In genomic region chr9:136042541-136042940, GRCh38 we compare ENCODE assay signal across 14 cellular contexts. TPM values are rescaled to one million over a fixed set of nuclear protein-coding genes. Genes with fewer than 3 reads are reported as not detected.
A peak's percentile ranks its signal among the peaks of the same experiment; 100 is the strongest.
DNase-seq lines count a peak whose midpoint lies in the region; ATAC-seq, FAIRE-seq and TF ChIP-seq lines count a peak whose summit lies in the region.
"Had no signal": no experiment of that assay in that cellular context is flagged by ENCODE, and none has a peak within 500 bp of the region (broad histone marks: within the 10 kb centered on the region; RNA-seq: fewer than 3 reads in every experiment).

No MANE protein-coding gene starts in this region.

- no peak overlapping the region for H2AFZ ChIP-seq in HepG2 (ENCODE audit: low read length)
- H2AFZ ChIP-seq in K562 (ENCODE audit: low read depth, low read length), result no peak overlapping the region

- no TSS peak for BruUV-seq in HepG2 (replicated peaks; lab: Mats Ljungman, UMichigan)
- no TSS peak for BruUV-seq in K562 (replicated peaks; lab: Mats Ljungman, UMichigan)

- in situ Hi-C loops in HepG2 (cut with HindIII; ENCODE audit: extremely low pct_ligation_motif_present, low pct_unique_long_range_greater_than_20kb) (no loop called here), K562 (cut with MboI) (no loop called here)

- TF ChIP-seq CTCF in HepG2 (CRISPR knock-in tag; IDR thresholded peaks at IDR 0.05) (no peak), right lobe of liver (IDR thresholded peaks at IDR 0.05) (no peak), K562 (IDR thresholded peaks at IDR 0.05 in 2 of 3, conservative IDR thresholded peaks at IDR 0.05 in 1 of 3; ENCODE audit: insufficient read depth in 2 of 3, low read depth in 1 of 3, low read length in 3 of 3) (no peak), neutrophil (IDR thresholded peaks at IDR 0.05) (no peak), heart right ventricle (IDR thresholded peaks at IDR 0.05) (no peak)

- intact Hi-C loops in HepG2 (cut with micrococcal nuclease; ENCODE audit: unreplicated experiment) (no loop called here), right lobe of liver (cut with DNase I) (no loop called here), K562 (cut with micrococcal nuclease) (no loop called here), right cardiac atrium (cut with DNase I) (loop anchor here in 1 of 4 donors (10.0 kb wide), 1 partner anchor 1202 kb away; the partner anchor contains the start of gene TUBB4B), heart right ventricle (cut with DNase I) (no loop called here)

- peaks cover 3% of the 10 kb centered on the region for H3K9me1 ChIP-seq in K562 (ENCODE audit: control insufficient read depth, insufficient read depth, low read length)

- TF ChIP-seq RAD21 in HepG2 (CRISPR knock-in tag; IDR thresholded peaks at IDR 0.05), result no peak
- TF ChIP-seq RAD21 in K562 (CRISPR knock-in tag; conservative IDR thresholded peaks at IDR 0.05 in 1 of 2, IDR thresholded peaks at IDR 0.05 in 1 of 2), result no peak

- H3K36me3 ChIP-seq in HepG2 (replicated peaks in 1 of 2; ENCODE audit: control insufficient read depth in 1 of 2, insufficient read depth in 2 of 2, low read length in 2 of 2) (peaks cover 4 to 41% of the 10 kb centered on the region in 2 experiments; a peak in 4 of 5 replicates), right lobe of liver (peaks cover 0 to 4% (median 0%) of the 10 kb centered on the region in 4 donors), K562 (ENCODE audit: control insufficient read depth, insufficient read depth, low read length) (peaks cover 73% of the 10 kb centered on the region), neutrophil (peaks cover 15% of the 10 kb centered on the region), heart right ventricle (peaks cover 0 to 53% (median 6%) of the 10 kb centered on the region in 9 donors)

- FAIRE-seq in HepG2 (lab: Jason Lieb, UNC) (peak; percentile 18), K562 (lab: Jason Lieb, UNC) (peak; percentile 67)
- FAIRE-seq: G401.6, GM12891 had no signal

- TF ChIP-seq EP300 in HepG2 (IDR thresholded peaks at IDR 0.05; ENCODE audit: low read depth in 2 of 2, low read length in 2 of 2) (no peak), HepG2 (CRISPR knock-in tag; IDR thresholded peaks at IDR 0.05; ENCODE audit: borderline replicate concordance) (no peak), K562 (IDR thresholded peaks at IDR 0.05; ENCODE audit: low read length) (no peak)

- H4K20me1 ChIP-seq in HepG2 (ENCODE audit: insufficient read depth, low read length) (0 out of 2 replicates have a peak, but pooled peaks cover 4% of the 10 kb centered on the region), K562 (replicated peaks; ENCODE audit: control insufficient read depth, insufficient read depth, low read length) (no peaks in the 10 kb centered on the region; the same call in none of the 2 replicates)

- no peaks in the 10 kb centered on the region for H3K4me1 ChIP-seq in HepG2 (ENCODE audit: insufficient read depth, low read length)
- H3K4me1 ChIP-seq in right lobe of liver, result no peaks in the 10 kb centered on the region
- H3K4me1 ChIP-seq in K562 (replicated peaks in 1 of 2; ENCODE audit: control insufficient read depth in 2 of 2, insufficient read depth in 2 of 2, low read length in 2 of 2), result peaks cover 0 to 28% of the 10 kb centered on the region in 2 experiments; a peak in 2 of 5 replicates
- peaks cover 61 to 73% of the 10 kb centered on the region in 2 experiments for H3K4me1 ChIP-seq in neutrophil (ENCODE audit: control insufficient read depth in 1 of 2, insufficient read depth in 1 of 2, low read depth in 1 of 2, low read length in 1 of 2)
- no peaks in the 10 kb centered on the region for H3K4me1 ChIP-seq in right cardiac atrium (ENCODE audit: control insufficient read depth, insufficient read depth, low read length)
- peaks cover 0 to 42% (median 11%) of the 10 kb centered on the region in 9 donors for H3K4me1 ChIP-seq in heart right ventricle

- no peaks in the 10 kb centered on the region for H3K27me3 ChIP-seq in HepG2 (ENCODE audit: control insufficient read depth in 1 of 2, insufficient read depth in 2 of 2, low read length in 2 of 2)
- no peaks in the 10 kb centered on the region for H3K27me3 ChIP-seq in right lobe of liver
- no peaks in the 10 kb centered on the region for H3K27me3 ChIP-seq in K562 (ENCODE audit: control insufficient read depth in 2 of 2, insufficient read depth in 2 of 2, low read length in 2 of 2)
- no peaks in the 10 kb centered on the region for H3K27me3 ChIP-seq in neutrophil
- H3K27me3 ChIP-seq in right cardiac atrium (ENCODE audit: control insufficient read depth, insufficient read depth), result no peaks in the 10 kb centered on the region
- no peaks in the 10 kb centered on the region for H3K27me3 ChIP-seq in heart right ventricle

- H3K79me2 ChIP-seq in HepG2 (ENCODE audit: insufficient read depth, low read length) (peaks cover 18% of the 10 kb centered on the region), K562 (ENCODE audit: control insufficient read depth, insufficient read depth, low read length) (peaks cover 36% of the 10 kb centered on the region)

- DNase-seq in HepG2 (ENCODE audit: low spot score) (no peak), right lobe of liver (no peak), K562 (ENCODE audit: extremely low read depth in 1 of 4, low spot score in 3 of 4) (no peak), right cardiac atrium (no peak), heart right ventricle (no peak), DMS53 treated with DMSO at 0.1 percent for 48 hours (lab: John Stamatoyannopoulos, UW; ENCODE audit: unreplicated experiment) (no peak)
- DNase-seq: CD4-positive, CD25-positive, alpha-beta regulatory T cell; DMS79 treated with DMSO at 0.1 percent for 48 hours; EL; HCEC 1CT had no signal

- ATAC-seq in HepG2, result no peak
- ATAC-seq in right lobe of liver, result no peak
- no peak for ATAC-seq in K562
- ATAC-seq in right cardiac atrium, result no peak
- no peak for ATAC-seq in heart right ventricle

- TF ChIP-seq POLR2A in HepG2 (IDR thresholded peaks at IDR 0.05; ENCODE audit: insufficient read depth in 1 of 2, low read depth in 2 of 2, low read length in 2 of 2) (no peak), right lobe of liver (IDR thresholded peaks at IDR 0.05) (no peak), K562 (conservative IDR thresholded peaks at IDR 0.05) (peak; percentile 31; the same call in 1 of the 2 replicates)

- POLR2A ChIA-PET in HepG2 (lab: Yijun Ruan, JAX) (no interaction called here), K562 (lab: Yijun Ruan, JAX) (no interaction called here)

- H3K9me3 ChIP-seq in HepG2 (ENCODE audit: low read length) (peaks cover 5% of the 10 kb centered on the region; the same call in 1 of the 2 replicates), right lobe of liver (no peaks in the 10 kb centered on the region), K562 (replicated peaks; ENCODE audit: control insufficient read depth, insufficient read depth, low read depth, low read length) (0 out of 2 replicates have a peak, but pooled peaks cover 5% of the 10 kb centered on the region), neutrophil (no peaks in the 10 kb centered on the region), right cardiac atrium (ENCODE audit: control insufficient read depth, low read length) (no peaks in the 10 kb centered on the region), heart right ventricle (peaks cover 0 to 25% (median 12%) of the 10 kb centered on the region in 11 donors)

- H3K4me2 ChIP-seq in HepG2 (ENCODE audit: low read depth, low read length) (no peak overlapping the region), K562 (ENCODE audit: insufficient read depth, low read length) (no peak overlapping the region)

- 100% methylated on average over 1 of the region's 1 CpG for WGBS in HepG2 (ENCODE audit: low lambda C conversion rate)
- WGBS in right lobe of liver (ENCODE audit: insufficient coverage, low coverage, low lambda C conversion rate, missing lambda C conversion rate), result 50% methylated on average over 1 of the region's 1 CpG
- 33% methylated on average over 1 of the region's 1 CpG for WGBS in K562 (ENCODE audit: insufficient coverage, low coverage, missing lambda C conversion rate)
- WGBS in right cardiac atrium, result 53% methylated on average over 1 of the region's 1 CpG
- WGBS in heart right ventricle, 2 donors, result 64 to 68% methylated on average over 1 of the region's 1 CpG

- H3K27ac ChIP-seq in HepG2 (ENCODE audit: extremely low read length, insufficient read depth, low read length) (no peak overlapping the region), right lobe of liver (no peak overlapping the region), K562 (ENCODE audit: extremely low read depth, low read depth, low read length) (no peak overlapping the region; the same call in 2 of the 3 replicates), neutrophil (peak overlapping the region; percentile 98), right cardiac atrium (ENCODE audit: low read length) (no peak overlapping the region), heart right ventricle (no peak overlapping the region)
- H3K27ac ChIP-seq: 22Rv1 had no signal

- H3K9ac ChIP-seq in HepG2 (ENCODE audit: insufficient read depth, low read depth, low read length) (no peak overlapping the region), K562 (ENCODE audit: insufficient read depth in 1 of 2, low read depth in 2 of 2, low read length in 2 of 2) (no peak overlapping the region)

- no peak overlapping the region for H3K4me3 ChIP-seq in HepG2 (replicated peaks in 1 of 3; ENCODE audit: insufficient read depth in 1 of 3, low read depth in 2 of 3, low read length in 3 of 3)
- no peak overlapping the region for H3K4me3 ChIP-seq in right lobe of liver
- no peak overlapping the region for H3K4me3 ChIP-seq in K562
- peak overlapping the region; percentile 41 to 73 for H3K4me3 ChIP-seq in neutrophil (ENCODE audit: low read depth in 1 of 2, low read length in 1 of 2)
- H3K4me3 ChIP-seq in right cardiac atrium (ENCODE audit: low read length), result no peak overlapping the region
- no peak overlapping the region for H3K4me3 ChIP-seq in heart right ventricle

- CTCF ChIA-PET in HepG2 (lab: Yijun Ruan, JAX; ENCODE audit: low intra/inter-chr PET ratio, low total read pairs), result no interaction called here
- CTCF ChIA-PET in K562 (lab: Yijun Ruan, JAX; ENCODE audit: low intra/inter-chr PET ratio), result no interaction called here

RNA-seq across cellular contexts. Expression of gene NACC2, which starts 52.5 kb away (rescaled TPM):
- total RNA-seq in HepG2 (2016; rRNA removed; fragmentation: Illumina TruSeq; extraction: Trizol), result 10.5 and 12.3 TPM in 2 replicates
- total RNA-seq in HepG2 (2016; cell fraction: cytosol; rRNA removed; fragmentation: Illumina TruSeq; extraction: Trizol; ENCODE audit: low read depth), result 2.1 and 2.2 TPM in 2 replicates
- 9.0 and 12.3 TPM in 2 replicates for total RNA-seq in HepG2 (2016; cell fraction: insoluble cytoplasmic fraction; rRNA removed; fragmentation: Illumina TruSeq; extraction: Trizol)
- 5.3 TPM in 2 replicates for total RNA-seq in HepG2 (2016; cell fraction: membrane; rRNA removed; fragmentation: Illumina TruSeq; extraction: Trizol)
- 8.0 and 9.6 TPM in 2 replicates for total RNA-seq in HepG2 (2016; cell fraction: nucleus; rRNA removed; fragmentation: Illumina TruSeq; extraction: Trizol)
- 5.9 and 6.3 TPM in 2 replicates for polyA plus RNA-seq in HepG2 (2011; rRNA removed)
- 4.1 and 5.8 TPM in 2 replicates for polyA plus RNA-seq in HepG2 (2011; cell fraction: cytosol; rRNA removed)
- 28.9 and 40.8 TPM in 2 replicates for polyA plus RNA-seq in HepG2 (2011; cell fraction: nucleus; rRNA removed)
- 6.2 and 7.1 TPM in 2 replicates for polyA plus RNA-seq in HepG2 (2012)
- polyA plus RNA-seq in HepG2 (2016; cell fraction: cytosol; fragmentation: Illumina TruSeq; extraction: Trizol; ENCODE audit: low read depth), result 0.80 TPM in 2 replicates
- polyA plus RNA-seq in HepG2 (2016; cell fraction: insoluble cytoplasmic fraction; fragmentation: Illumina TruSeq; extraction: Trizol; ENCODE audit: low read depth), result 8.9 and 10.6 TPM in 2 replicates
- 2.4 and 2.5 TPM in 2 replicates for polyA plus RNA-seq in HepG2 (2016; cell fraction: membrane; fragmentation: Illumina TruSeq; extraction: Trizol; ENCODE audit: low read depth)
- polyA plus RNA-seq in HepG2 (2016; cell fraction: nucleus; fragmentation: Illumina TruSeq; extraction: Trizol; ENCODE audit: insufficient read depth, low read depth), result 15.3 and 15.7 TPM in 2 replicates
- polyA minus RNA-seq in HepG2 (2011; rRNA and poly(A)+ RNA removed; ENCODE audit: low replicate concordance), result 14.5 and 16.4 TPM in 2 replicates
- polyA minus RNA-seq in HepG2 (2011; cell fraction: cytosol; rRNA and poly(A)+ RNA removed), result 9.2 and 9.6 TPM in 2 replicates
- 10.6 and 13.4 TPM in 2 replicates for polyA minus RNA-seq in HepG2 (2011; cell fraction: nucleus; rRNA and poly(A)+ RNA removed)
- 10 to 100 TPM; 10.9 to 25.8 (median 13.8) TPM for total RNA-seq in right lobe of liver
- 15.2 and 27.2 TPM in 2 replicates for total RNA-seq in K562 (2011; cell fraction: chromatin; rRNA removed; ENCODE audit: low replicate concordance)
- 17.0 and 18.7 TPM in 2 replicates for total RNA-seq in K562 (2011; cell fraction: nucleolus; rRNA removed)
- total RNA-seq in K562 (2011; cell fraction: nucleoplasm; rRNA removed), result 10.7 and 13.6 TPM in 2 replicates
- 16.6 and 21.1 TPM in 2 replicates for total RNA-seq in K562 (2014; rRNA removed)
- total RNA-seq in K562 (2014; rRNA removed; fragmentation: Illumina TruSeq; extraction: Trizol), result 4.4 and 4.8 TPM in 2 replicates
- total RNA-seq in K562 (2015; rRNA removed; fragmentation: Illumina TruSeq; extraction: Trizol), result 9.9 and 10.1 TPM in 2 replicates
- total RNA-seq in K562 (2021), result 22.2 and 25.1 TPM in 2 replicates
- 5.6 TPM in 2 replicates for polyA plus RNA-seq in K562 (2011; rRNA removed)
- 7.2 and 16.2 TPM in 2 replicates for polyA plus RNA-seq in K562 (2011; cell fraction: cytosol; rRNA removed)
- polyA plus RNA-seq in K562 (2011; cell fraction: nucleus; rRNA removed), result 14.6 and 26.1 TPM in 2 replicates
- polyA plus RNA-seq in K562 (2012), result 9.1 and 10.5 TPM in 2 replicates
- polyA plus RNA-seq in K562 (2014; fragmentation: Illumina TruSeq; extraction: Trizol), result 5.2 and 8.0 TPM in 2 replicates
- polyA plus RNA-seq in K562 (2014; fragmentation: Nextera tagmentation; extraction: Ambion mirVana), result under 1 TPM; 0.70 to 0.73 TPM
- polyA plus RNA-seq in K562 (2014; rRNA removed), result 11.7 and 12.5 TPM in 2 replicates
- 5.4 and 11.8 TPM in 2 replicates for polyA minus RNA-seq in K562 (2011; rRNA and poly(A)+ RNA removed)
- 12.6 and 13.9 TPM in 2 replicates for polyA minus RNA-seq in K562 (2011; cell fraction: cytosol; rRNA and poly(A)+ RNA removed)
- 5.9 and 6.5 TPM in 2 replicates for polyA minus RNA-seq in K562 (2011; cell fraction: nucleus; rRNA and poly(A)+ RNA removed)
- 10 to 100 TPM; 31.4 to 45.3 (median 37.8) TPM for total RNA-seq in right cardiac atrium
- 19.4 TPM for polyA plus RNA-seq in right cardiac atrium
- total RNA-seq in heart right ventricle, result 10 to 100 TPM; 32.0 to 55.1 (median 41.1) TPM
- 10 to 100 TPM; 15.6 to 16.5 TPM for polyA plus RNA-seq in heart right ventricle

Comparison
In these comparisons a context has a peak if more than half of its experiments do, and no peak if none do; other contexts are left out.
1. H3K4me3 ChIP-seq: peak in neutrophil (2 of 2); none in HepG2 (0 of 3), right lobe of liver (0 of 3), K562 (single experiment), right cardiac atrium (single experiment) and heart right ventricle (0 of 10).
2. Of the 241 proteins assayed by ChIP-seq in both HepG2 and K562: peak only in HepG2: FOXK2; only in K562: ELF4, HBP1 and POLR2A; in both: none; in neither: 234; mixed calls (peak in some experiments, not most) for 3.